ENCODE assay signal across 24 cellular contexts in the genomic region with DNA sequence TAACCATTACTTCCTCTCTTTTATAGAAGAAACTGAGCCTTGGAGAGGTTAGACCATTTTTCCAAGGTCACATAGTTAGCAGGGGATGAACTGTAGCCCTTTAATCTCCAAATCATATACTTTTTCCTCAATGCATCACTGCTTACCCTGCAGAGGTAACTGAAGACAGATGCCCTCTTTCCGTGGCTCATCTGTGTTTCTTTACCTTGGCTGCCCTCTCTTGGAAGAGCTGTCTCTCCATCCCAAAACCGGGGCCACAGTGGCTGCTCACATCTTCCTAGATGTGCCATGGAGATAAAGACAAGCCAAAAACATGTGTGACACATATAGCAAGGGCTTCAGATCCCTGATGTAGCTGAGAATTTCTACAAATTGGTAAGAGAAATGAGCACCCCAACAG.
"Had no signal": no experiment of that assay in that cellular context is flagged by ENCODE, and none has a peak within 500 bp of the region (broad histone marks: within the 10 kb centered on the region; RNA-seq: fewer than 3 reads in every experiment).

No MANE protein-coding gene starts in this region.

- H3K9me3 ChIP-seq: gastroesophageal sphincter, lower lobe of right lung had no signal

- H3K9me3 Mint-ChIP-seq: activated naive CD4-positive, alpha-beta T cell treated with anti-CD3 and anti-CD28 coated beads, Interleukin-2, amount 50 U/mL, for 24 hours; activated naive CD8-positive, alpha-beta T cell treated with anti-CD3 and anti-CD28 coated beads, Interleukin-2, amount 50 U/mL, for 24 hours; activated T-cell treated with anti-CD3 and anti-CD28 coated beads, Interleukin-2, amount 50 U/mL, for 4 hours; activated T-helper 17 cell treated with anti-CD3 and anti-CD28 coated beads, Interleukin-2, amount 50 U/mL, for 72 hours; effector memory CD8-positive, alpha-beta T cell; natural killer cell had no signal

- DNase-seq: activated CD4-positive, alpha-beta memory T cell treated with anti-CD3 and anti-CD28 coated beads, Interleukin-2, amount 10 ng/mL, durations not matched to agents 7 days and 5 days; activated CD4-positive, alpha-beta T cell treated with anti-CD3 and anti-CD28 coated beads for 1 hour; activated CD4-positive, alpha-beta T cell treated with anti-CD3 and anti-CD28 coated beads, Interleukin-2, amount 10 ng/mL, durations not matched to agents 7 days and 5 days; activated naive CD8-positive, alpha-beta T cell treated with anti-CD3 and anti-CD28 coated beads, Interleukin-2, amount 50 U/mL, for 24 hours; activated T-cell treated with anti-CD3 and anti-CD28 coated beads, Interleukin-2, amount 50 U/mL, for 4 hours; amygdala; caudate nucleus; cortex of kidney; effector memory CD8-positive, alpha-beta T cell; erythroblast; left colon; lower lobe of right lung; mesenchymal stem cell; natural killer cell; posterior cingulate gyrus; right cardiac atrium; spleen; stimulated activated naive CD4-positive, alpha-beta T cell; tibial artery had no signal

- H3K27me3 ChIP-seq: gastroesophageal sphincter, hepatocyte, spleen, suprapubic skin, tibial artery had no signal

- H3K4me3 Mint-ChIP-seq: activated CD4-positive, alpha-beta memory T cell treated with anti-CD3 and anti-CD28 coated beads, Interleukin-2, amount 10 ng/mL, durations not matched to agents 7 days and 5 days; activated CD4-positive, alpha-beta T cell treated with anti-CD3 and anti-CD28 coated beads, Interleukin-2, amount 10 ng/mL, durations not matched to agents 7 days and 5 days; activated naive CD4-positive, alpha-beta T cell treated with anti-CD3 and anti-CD28 coated beads, Interleukin-2, amount 50 U/mL, for 24 hours; activated naive CD8-positive, alpha-beta T cell treated with anti-CD3 and anti-CD28 coated beads, Interleukin-2, amount 50 U/mL, for 24 hours; activated T-cell treated with anti-CD3 and anti-CD28 coated beads, Interleukin-2, amount 50 U/mL, for 4 hours; activated T-helper 17 cell treated with anti-CD3 and anti-CD28 coated beads, Interleukin-2, amount 50 U/mL, for 72 hours; effector memory CD8-positive, alpha-beta T cell; natural killer cell had no signal

- H3K4me3 ChIP-seq: gastroesophageal sphincter, hepatocyte, lower lobe of right lung, spleen, suprapubic skin, tibial artery had no signal

- ATAC-seq: activated naive CD8-positive, alpha-beta T cell treated with anti-CD3 and anti-CD28 coated beads, Interleukin-2, amount 50 U/mL, for 24 hours; activated T-cell treated with anti-CD3 and anti-CD28 coated beads, Interleukin-2, amount 50 U/mL, for 4 hours; activated T-helper 17 cell treated with anti-CD3 and anti-CD28 coated beads, Interleukin-2, amount 50 U/mL, for 72 hours; effector memory CD8-positive, alpha-beta T cell; gastroesophageal sphincter; left colon; lower lobe of right lung; natural killer cell; right cardiac atrium had no signal

- H3K4me2 ChIP-seq: hepatocyte had no signal

- H3K27ac Mint-ChIP-seq: activated CD4-positive, alpha-beta memory T cell treated with anti-CD3 and anti-CD28 coated beads, Interleukin-2, amount 10 ng/mL, durations not matched to agents 7 days and 5 days; activated CD4-positive, alpha-beta T cell treated with anti-CD3 and anti-CD28 coated beads, Interleukin-2, amount 10 ng/mL, durations not matched to agents 7 days and 5 days; activated naive CD4-positive, alpha-beta T cell treated with anti-CD3 and anti-CD28 coated beads, Interleukin-2, amount 50 U/mL, for 24 hours; activated naive CD8-positive, alpha-beta T cell treated with anti-CD3 and anti-CD28 coated beads, Interleukin-2, amount 50 U/mL, for 24 hours; activated T-helper 17 cell treated with anti-CD3 and anti-CD28 coated beads, Interleukin-2, amount 50 U/mL, for 72 hours; effector memory CD8-positive, alpha-beta T cell; natural killer cell had no signal

- H3K36me3 Mint-ChIP-seq: activated naive CD4-positive, alpha-beta T cell treated with anti-CD3 and anti-CD28 coated beads, Interleukin-2, amount 50 U/mL, for 24 hours; natural killer cell had no signal

- H3K4me1 Mint-ChIP-seq: activated CD4-positive, alpha-beta memory T cell treated with anti-CD3 and anti-CD28 coated beads, Interleukin-2, amount 10 ng/mL, durations not matched to agents 7 days and 5 days; activated CD4-positive, alpha-beta T cell treated with anti-CD3 and anti-CD28 coated beads, Interleukin-2, amount 10 ng/mL, durations not matched to agents 7 days and 5 days; activated T-helper 17 cell treated with anti-CD3 and anti-CD28 coated beads, Interleukin-2, amount 50 U/mL, for 72 hours; natural killer cell had no signal

- H3K27ac ChIP-seq: gastroesophageal sphincter, hepatocyte, lower lobe of right lung, spleen, suprapubic skin, tibial artery had no signal

- H3K79me2 ChIP-seq: hepatocyte had no signal

- H2AFZ ChIP-seq: hepatocyte had no signal

- H3K4me1 ChIP-seq: gastroesophageal sphincter, lower lobe of right lung, spleen, suprapubic skin, tibial artery had no signal

- H3K36me3 ChIP-seq: gastroesophageal sphincter, lower lobe of right lung, spleen, suprapubic skin, tibial artery had no signal

- H3K27me3 Mint-ChIP-seq: activated CD4-positive, alpha-beta memory T cell treated with anti-CD3 and anti-CD28 coated beads, Interleukin-2, amount 10 ng/mL, durations not matched to agents 7 days and 5 days; activated CD4-positive, alpha-beta T cell treated with anti-CD3 and anti-CD28 coated beads, Interleukin-2, amount 10 ng/mL, durations not matched to agents 7 days and 5 days; activated naive CD4-positive, alpha-beta T cell treated with anti-CD3 and anti-CD28 coated beads, Interleukin-2, amount 50 U/mL, for 24 hours; activated naive CD8-positive, alpha-beta T cell treated with anti-CD3 and anti-CD28 coated beads, Interleukin-2, amount 50 U/mL, for 24 hours; activated T-helper 17 cell treated with anti-CD3 and anti-CD28 coated beads, Interleukin-2, amount 50 U/mL, for 72 hours; effector memory CD8-positive, alpha-beta T cell had no signal
